9 cellular contexts compared by ENCODE assay signal in the genomic region with DNA sequence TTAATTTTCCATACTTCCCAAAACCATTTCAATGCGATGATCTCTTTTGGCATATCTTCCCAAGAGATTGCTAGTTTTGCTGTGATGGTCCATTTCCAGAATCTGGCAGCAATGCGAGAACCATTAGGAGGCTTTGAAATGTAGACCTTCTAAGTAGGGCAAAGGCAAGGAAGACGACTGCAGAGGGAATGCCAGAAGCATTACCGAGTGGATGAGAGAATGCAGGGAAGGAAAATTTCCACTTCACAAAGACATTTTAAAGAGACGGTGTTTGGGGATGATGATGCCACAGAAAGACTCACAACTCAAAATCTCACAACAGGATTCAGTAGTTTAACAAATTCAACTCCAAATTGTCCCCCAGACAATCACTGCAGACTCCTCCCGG. TPM values are rescaled to one million over a fixed set of nuclear protein-coding genes. Genes with fewer than 3 reads are reported as not detected.
DNase-seq lines count a peak whose midpoint lies in the region; ATAC-seq lines count a peak whose summit lies in the region.
"Had no signal": no experiment of that assay in that cellular context is flagged by ENCODE, and none has a peak within 500 bp of the region (broad histone marks: within the 10 kb centered on the region; RNA-seq: fewer than 3 reads in every experiment).

No MANE protein-coding gene starts in this region.

- ATAC-seq in HG03280 (IDR thresholded peaks at IDR 0.05; ENCODE audit: unreplicated experiment): no peak

- peak overlapping the region; percentile 87 for H3K4me3 Mint-ChIP-seq in activated CD4-positive, alpha-beta T cell treated with anti-CD3 and anti-CD28 coated beads, Interleukin-2, amount 10 ng/mL, durations not matched to agents 7 days and 5 days
- H3K4me3 Mint-ChIP-seq in immature natural killer cell: peak overlapping the region; percentile 89 to 97 (median 94)

- peaks cover 25% of the 10 kb centered on the region for H3K4me1 Mint-ChIP-seq in activated CD4-positive, alpha-beta T cell treated with anti-CD3 and anti-CD28 coated beads, Interleukin-2, amount 10 ng/mL, durations not matched to agents 7 days and 5 days
- H3K4me1 Mint-ChIP-seq in immature natural killer cell: peaks cover 45 to 50% of the 10 kb centered on the region in 2 donors

- no peaks in the 10 kb centered on the region for H3K27me3 Mint-ChIP-seq in activated CD4-positive, alpha-beta T cell treated with anti-CD3 and anti-CD28 coated beads, Interleukin-2, amount 10 ng/mL, durations not matched to agents 7 days and 5 days
- H3K27me3 Mint-ChIP-seq in immature natural killer cell (ENCODE audit: low read depth in 3 of 3): peaks cover 5 to 6% (median 6%) of the 10 kb centered on the region in 3 donors

- H3K9me3 Mint-ChIP-seq in activated CD4-positive, alpha-beta T cell treated with anti-CD3 and anti-CD28 coated beads, Interleukin-2, amount 10 ng/mL, durations not matched to agents 7 days and 5 days: no peaks in the 10 kb centered on the region
- no peaks in the 10 kb centered on the region for H3K9me3 Mint-ChIP-seq in immature natural killer cell

- H3K36me3 Mint-ChIP-seq in activated CD4-positive, alpha-beta T cell treated with anti-CD3 and anti-CD28 coated beads, Interleukin-2, amount 10 ng/mL, durations not matched to agents 7 days and 5 days (ENCODE audit: low read depth): no peaks in the 10 kb centered on the region
- H3K36me3 Mint-ChIP-seq in immature natural killer cell: no peaks in the 10 kb centered on the region

- CTCF ChIA-PET in activated CD4-positive, alpha-beta T cell treated with anti-CD3 and anti-CD28 coated beads, Interleukin-2, amount 10 ng/mL, durations not matched to agents 7 days and 5 days (lab: Charles Lee): no interaction called here

- H3K27ac ChIP-seq in temporal lobe (ENCODE audit: low read depth, low read length): peak overlapping the region; percentile 41

- no peak for DNase-seq in activated CD4-positive, alpha-beta T cell treated with anti-CD3 and anti-CD28 coated beads, Interleukin-2, amount 10 ng/mL, durations not matched to agents 7 days and 5 days
- no peak for DNase-seq in activated CD4-positive, alpha-beta T cell treated with anti-CD3 and anti-CD28 coated beads for 1 hour
- DNase-seq in amniotic epithelial cell (ENCODE audit: low read depth): peak; percentile 35
- DNase-seq in immature natural killer cell: no peak
- no peak for DNase-seq in dermis blood vessel endothelial cell
- DNase-seq in SKM-1 treated with dmso at 0.1 percent for 144 hours (lab: John Stamatoyannopoulos, UW; ENCODE audit: unreplicated experiment): no peak

- H3K27ac Mint-ChIP-seq in activated CD4-positive, alpha-beta T cell treated with anti-CD3 and anti-CD28 coated beads, Interleukin-2, amount 10 ng/mL, durations not matched to agents 7 days and 5 days: no peak overlapping the region
- H3K27ac Mint-ChIP-seq in immature natural killer cell: peak overlapping the region; percentile 91 to 98 (median 96)

- POLR2A ChIA-PET in activated CD4-positive, alpha-beta T cell treated with anti-CD3 and anti-CD28 coated beads, Interleukin-2, amount 10 ng/mL, durations not matched to agents 7 days and 5 days (lab: Charles Lee): no interaction called here

RNA-seq across cellular contexts. Expression of gene CEP126, which starts 0.5 kb away (rescaled TPM):
- total RNA-seq in activated CD4-positive, alpha-beta T cell treated with anti-CD3 and anti-CD28 coated beads, Interleukin-2, amount 10 ng/mL, durations not matched to agents 7 days and 5 days: under 1 TPM; 0.50 to 0.55 TPM
- 1 to 10 TPM in 1 of 3 donors, under 1 TPM in 2; 0.62 to 4.2 (median 0.75) TPM for polyA plus RNA-seq in immature natural killer cell
- total RNA-seq in temporal lobe (13.8 TPM), dermis blood vessel endothelial cell (0.34 and 1.1 TPM in 2 replicates)

RNA-seq across cellular contexts. Expression of gene ANGPTL5, which starts 2.0 kb away (rescaled TPM):
- total RNA-seq in activated CD4-positive, alpha-beta T cell treated with anti-CD3 and anti-CD28 coated beads, Interleukin-2, amount 10 ng/mL, durations not matched to agents 7 days and 5 days: not detected
- not detected for polyA plus RNA-seq in immature natural killer cell
- 0.25 TPM for total RNA-seq in temporal lobe
- 0.09 TPM in 1 of 2 replicates, not detected in the other for total RNA-seq in dermis blood vessel endothelial cell
- total RNA-seq: dermis microvascular lymphatic vessel endothelial cell had no signal
